ENCODE assay signal across 1 cellular context in genomic region chr14:69853774-69854173, GRCh38.
TF ChIP-seq lines count a peak whose summit lies in the region.

No MANE protein-coding gene starts in this region.

TF ChIP-seq in HepG2, 621 proteins besides CTCF, POLR2A, EP300 and RAD21:
- TF ChIP-seq ZNF740 (CRISPR knock-in tag; IDR thresholded peaks at IDR 0.05) (peak; percentile 49; the same call in 1 of the 2 replicates), TBX2 (CRISPR knock-in tag; IDR thresholded peaks at IDR 0.05; ENCODE audit: borderline replicate concordance) (no peak), ZNF687 (CRISPR knock-in tag; IDR thresholded peaks at IDR 0.05) (peak; percentile 24; the same call in 1 of the 2 replicates), ZBTB7B (CRISPR knock-in tag; IDR thresholded peaks at IDR 0.05) (no peak)
